16 cellular contexts compared by ENCODE assay signal in the genomic region with DNA sequence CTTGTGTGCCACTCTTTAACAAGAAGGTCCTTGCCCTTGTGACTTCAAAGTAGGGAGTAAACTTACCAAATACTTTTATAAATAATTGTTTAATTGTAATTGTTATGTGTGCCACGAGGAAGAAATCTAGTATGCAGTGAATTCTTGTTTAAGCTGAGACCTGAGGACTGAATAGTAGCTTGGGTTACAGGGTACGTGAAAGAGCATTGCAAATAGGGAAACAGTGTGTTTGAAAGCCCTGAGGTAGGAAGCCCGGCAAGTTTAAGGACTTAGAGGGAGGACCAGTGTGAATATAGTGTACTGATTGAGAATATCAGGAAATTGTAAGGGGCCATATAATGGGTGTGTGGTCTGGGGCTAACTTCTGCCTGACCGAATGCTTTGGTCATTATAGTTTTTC. TPM values are rescaled to one million over a fixed set of nuclear protein-coding genes. Genes with fewer than 3 reads are reported as not detected.
A peak's percentile ranks its signal among the peaks of the same experiment; 100 is the strongest.
DNase-seq lines count a peak whose midpoint lies in the region; ATAC-seq and TF ChIP-seq lines count a peak whose summit lies in the region.
"Had no signal": no experiment of that assay in that cellular context is flagged by ENCODE, and none has a peak within 500 bp of the region (broad histone marks: within the 10 kb centered on the region; RNA-seq: fewer than 3 reads in every experiment).

No MANE protein-coding gene starts in this region.

- no peaks in the 10 kb centered on the region for H3K36me3 ChIP-seq in gastroesophageal sphincter
- no peaks in the 10 kb centered on the region for H3K36me3 ChIP-seq in sigmoid colon

- H3K27me3 ChIP-seq in gastroesophageal sphincter = no peaks in the 10 kb centered on the region
- no peaks in the 10 kb centered on the region for H3K27me3 ChIP-seq in sigmoid colon

- no peak for TF ChIP-seq EP300 in gastroesophageal sphincter (IDR thresholded peaks at IDR 0.05)
- TF ChIP-seq EP300 in sigmoid colon (IDR thresholded peaks at IDR 0.05) = no peak

- H3K9me3 ChIP-seq in gastroesophageal sphincter = no peaks in the 10 kb centered on the region
- no peaks in the 10 kb centered on the region for H3K9me3 ChIP-seq in sigmoid colon

- H3K4me1 ChIP-seq in gastroesophageal sphincter (peaks cover 0 to 61% (median 8%) of the 10 kb centered on the region in 3 donors), sigmoid colon (peaks cover 0 to 46% (median 38%) of the 10 kb centered on the region in 4 donors)

- 60 to 61% methylated on average over 4 of the region's 4 CpGs for whole genome bisulfite sequencing in gastroesophageal sphincter (ENCODE audit: low coverage in 1 of 2), 2 donors
- 18 to 65% methylated on average over 4 of the region's 4 CpGs for WGBS in sigmoid colon, 2 donors

- no peak overlapping the region for H3K4me3 ChIP-seq in gastroesophageal sphincter
- H3K4me3 ChIP-seq in sigmoid colon = no peak overlapping the region

- TF ChIP-seq CTCF in VCaP (conservative IDR thresholded peaks at IDR 0.05) (no peak), gastroesophageal sphincter (IDR thresholded peaks at IDR 0.05) (no peak), sigmoid colon (IDR thresholded peaks at IDR 0.05) (no peak)

- no peak for ATAC-seq in gastroesophageal sphincter
- no peak for ATAC-seq in HG02763 (IDR thresholded peaks at IDR 0.05; ENCODE audit: unreplicated experiment)
- no peak for ATAC-seq in sciatic nerve

- intact Hi-C loops in sigmoid colon (cut with DNase I) = no loop called here
- intact Hi-C loops in sciatic nerve (cut with DNase I) = no loop called here

- no peak for TF ChIP-seq POLR2A in gastroesophageal sphincter (IDR thresholded peaks at IDR 0.05)
- no peak for TF ChIP-seq POLR2A in sigmoid colon (IDR thresholded peaks at IDR 0.05)

- DNase-seq in GF-D8 (lab: John Stamatoyannopoulos, UW) (peak; percentile 85), sigmoid colon (no peak), NCI-H2227 treated with DMSO at 0.1 percent for 48 hours (lab: John Stamatoyannopoulos, UW) (no peak), sciatic nerve (ENCODE audit: low spot score) (no peak)
- DNase-seq in activated naive CD4-positive, alpha-beta T cell treated with anti-CD3 and anti-CD28 coated beads, Interleukin-2, amount 50 U/mL, for 16 hours = no peak
- DNase-seq: activated CD4-positive, CD25-positive, alpha-beta regulatory T cell; activated CD8-positive, alpha-beta memory T cell treated with anti-CD3 and anti-CD28 coated beads, Interleukin-2, amount 50 U/mL, for 4 hours; AML-193; central memory CD4-positive, alpha-beta T cell; DMS 273 treated with DMSO at 0.1 percent for 48 hours; NCI-H1694; NCI-H510A; retina had no signal

- peak overlapping the region; percentile 83 for H3K27ac ChIP-seq in VCaP
- H3K27ac ChIP-seq in gastroesophageal sphincter = peak overlapping the region; percentile 50 to 68 (median 58)
- peak overlapping the region; percentile 64 to 75 (median 70) for H3K27ac ChIP-seq in sigmoid colon

RNA-seq across cellular contexts. Expression of a gene that starts 26.2 kb away (rescaled TPM):
- total RNA-seq in gastroesophageal sphincter (10 to 100 TPM; 10.8 to 19.1 (median 16.3) TPM), sigmoid colon (10 to 100 TPM in 1 of 4 donors, 1 to 10 TPM in 3; 7.1 to 18.6 (median 8.6) TPM), sciatic nerve (23.8 TPM)
- 1 to 10 TPM; 4.2 to 4.7 (median 4.2) TPM for polyA plus RNA-seq in sigmoid colon
